In genomic region chr5:133967124-133967523, GRCh38 we compare ENCODE assay signal across 9 cellular contexts. TPM values are rescaled to one million over a fixed set of nuclear protein-coding genes. Genes with fewer than 3 reads are reported as not detected.
A peak's percentile ranks its signal among the peaks of the same experiment; 100 is the strongest.
DNase-seq lines count a peak whose midpoint lies in the region; TF ChIP-seq lines count a peak whose summit lies in the region.
"Had no signal": no experiment of that assay in that cellular context is flagged by ENCODE, and none has a peak within 500 bp of the region (broad histone marks: within the 10 kb centered on the region; RNA-seq: fewer than 3 reads in every experiment).

No MANE protein-coding gene starts in this region.

- H3K4me3 Mint-ChIP-seq in activated T-cell treated with anti-CD3 and anti-CD28 coated beads, Interleukin-2, amount 50 U/mL, for 24 hours = peak overlapping the region; percentile 99

- H3K9me3 ChIP-seq in tibial nerve = no peaks in the 10 kb centered on the region

- peak overlapping the region; percentile 97 for H3K27ac Mint-ChIP-seq in activated T-cell treated with anti-CD3 and anti-CD28 coated beads, Interleukin-2, amount 50 U/mL, for 24 hours

- H3K4me1 Mint-ChIP-seq in activated T-cell treated with anti-CD3 and anti-CD28 coated beads, Interleukin-2, amount 50 U/mL, for 24 hours (ENCODE audit: low read depth) = peaks cover 74% of the 10 kb centered on the region

- H3K4me3 ChIP-seq in tibial nerve = peak overlapping the region in 1 of 4 donors; percentile 81

- TF ChIP-seq POLR2A in tibial nerve (IDR thresholded peaks at IDR 0.05) = no peak

- peaks cover 66% of the 10 kb centered on the region for H3K36me3 Mint-ChIP-seq in activated T-cell treated with anti-CD3 and anti-CD28 coated beads, Interleukin-2, amount 50 U/mL, for 24 hours (ENCODE audit: low read depth)

- TF ChIP-seq CTCF in tibial nerve (IDR thresholded peaks at IDR 0.05) = no peak

- DNase-seq in activated T-cell treated with anti-CD3 and anti-CD28 coated beads, Interleukin-2, amount 50 U/mL, for 24 hours = no peak
- DNase-seq in activated T-cell treated with anti-CD3 and anti-CD28 coated beads, Interleukin-2, amount 50 U/mL, for 48 hours = no peak
- peak; percentile 48 for DNase-seq in astrocyte of the hippocampus (ENCODE audit: low read depth, low spot score)
- peak; percentile 13 for DNase-seq in kidney glomerular epithelial cell (lab: John Stamatoyannopoulos, UW)
- DNase-seq in tibial nerve (ENCODE audit: low spot score in 2 of 2) = no peak
- DNase-seq in activated CD4-positive, CD25-positive, alpha-beta regulatory T cell (lab: John Stamatoyannopoulos, UW) = no peak
- DNase-seq in GM03348 (ENCODE audit: low spot score) = no peak
- DNase-seq in AML-193 (lab: John Stamatoyannopoulos, UW) = no peak
- DNase-seq: SIG-M5 had no signal

- TF ChIP-seq EP300 in tibial nerve (IDR thresholded peaks at IDR 0.05) = no peak

- 48 to 58% methylated on average over 5 of the region's 5 CpGs for WGBS in tibial nerve, 2 donors

- peaks cover 0 to 50% (median 19%) of the 10 kb centered on the region in 4 donors for H3K4me1 ChIP-seq in tibial nerve

- H3K9me3 Mint-ChIP-seq in activated T-cell treated with anti-CD3 and anti-CD28 coated beads, Interleukin-2, amount 50 U/mL, for 24 hours = no peaks in the 10 kb centered on the region

- H3K27me3 Mint-ChIP-seq in activated T-cell treated with anti-CD3 and anti-CD28 coated beads, Interleukin-2, amount 50 U/mL, for 24 hours = no peaks in the 10 kb centered on the region

- H3K36me3 ChIP-seq in tibial nerve = peaks cover 0 to 14% (median 0%) of the 10 kb centered on the region in 3 donors

- peak overlapping the region in 3 of 4 donors; percentile 90 to 98 (median 96) for H3K27ac ChIP-seq in tibial nerve

- no peaks in the 10 kb centered on the region for H3K27me3 ChIP-seq in tibial nerve

RNA-seq across cellular contexts. Expression of gene C5orf15, which starts 1.3 kb away (rescaled TPM):
- 10 to 100 TPM; 27.6 to 34.3 (median 32.9) TPM for total RNA-seq in tibial nerve

RNA-seq across cellular contexts. Expression of gene VDAC1, which starts 37.7 kb away (rescaled TPM):
- 100 to 1,000 TPM in 1 of 4 donors, 10 to 100 TPM in 3; 64.7 to 103 (median 71.9) TPM for total RNA-seq in tibial nerve

Comparison
In these comparisons a context has a peak if more than half of its experiments do, and no peak if none do; other contexts are left out.
1. DNase-seq: peak in astrocyte of the hippocampus (single experiment) and kidney glomerular epithelial cell (single experiment); none in activated T-cell treated with anti-CD3 and anti-CD28 coated beads, Interleukin-2, amount 50 U/mL, for 24 hours (single experiment), activated T-cell treated with anti-CD3 and anti-CD28 coated beads, Interleukin-2, amount 50 U/mL, for 48 hours (0 of 2), tibial nerve (0 of 2), activated CD4-positive, CD25-positive, alpha-beta regulatory T cell (0 of 4), GM03348 (single experiment) and AML-193 (0 of 2).